ENCODE assay signal across 38 cellular contexts in genomic region chr12:52360106-52360662, GRCh38. TPM values are rescaled to one million over a fixed set of nuclear protein-coding genes. Genes with fewer than 3 reads are reported as not detected.
"Had no signal": no experiment of that assay in that cellular context is flagged by ENCODE, and none has a peak within 500 bp of the region (broad histone marks: within the 10 kb centered on the region; RNA-seq: fewer than 3 reads in every experiment).

No MANE protein-coding gene starts in this region.

- H3K27me3 ChIP-seq: adrenal gland, body of pancreas, breast epithelium had no signal

- H3K27ac Mint-ChIP-seq: activated CD4-positive, alpha-beta T cell treated with anti-CD3 and anti-CD28 coated beads, Interleukin-2, amount 10 ng/mL, durations not matched to agents 24 days and 14 days; activated CD8-positive, alpha-beta T cell treated with anti-CD3 and anti-CD28 coated beads for 36 hours; activated naive CD4-positive, alpha-beta T cell treated with anti-CD3 and anti-CD28 coated beads, Interleukin-2, amount 10 ng/mL, durations not matched to agents 7 days and 5 days; activated naive CD8-positive, alpha-beta T cell treated with anti-CD3 and anti-CD28 coated beads for 36 hours; activated T-cell treated with anti-CD3 and anti-CD28 coated beads, Interleukin-2, amount 50 U/mL, for 24 hours; activated T-helper 2 cell treated with anti-CD3 and anti-CD28 coated beads, Interferon-gamma antibody, Interleukin-2, Interleukin-4, amounts not matched to agents 10 μg/mL and 5 μg/mL and 100 μg/mL, durations not matched to agents 14 hours and 24 hours and 36 hours had no signal

- DNase-seq: activated CD4-positive, alpha-beta T cell treated with anti-CD3 and anti-CD28 coated beads for 1 hour; activated CD4-positive, alpha-beta T cell treated with anti-CD3 and anti-CD28 coated beads, Interleukin-2, amount 10 ng/mL, durations not matched to agents 24 days and 14 days; activated CD4-positive, alpha-beta T cell treated with anti-CD3 and anti-CD28 coated beads, Interleukin-2, amount 50 U/mL, for 4 hours; activated CD4-positive, CD25-positive, alpha-beta regulatory T cell; activated CD8-positive, alpha-beta T cell treated with anti-CD3 and anti-CD28 coated beads for 36 hours; activated naive CD8-positive, alpha-beta T cell treated with anti-CD3 and anti-CD28 coated beads for 36 hours; activated T-cell treated with anti-CD3 and anti-CD28 coated beads, Interleukin-2, amount 50 U/mL, for 24 hours; adrenal gland; caudate nucleus; MM.1S; NCI-H1092; NCI-H1436 treated with DMSO at 0.1 percent for 48 hours; NCI-H1694 treated with DMSO at 0.1 percent for 48 hours; NCI-H2029; NCI-H2107; NCI-H2171; NCI-H510A; NCI-H526; NCI-H748 treated with DMSO at 0.1 percent for 48 hours; NK-92 treated with Interleukin-12 subunit alpha and Interleukin-12 subunit beta, amount 100 ng/mL, for 24 hours; PC-9; SIG-M5; T-cell; T-helper 2 cell; T1000; WERI-Rb-1 had no signal

- H3K36me3 ChIP-seq: adrenal gland, breast epithelium, WERI-Rb-1 had no signal

- H3K9me3 Mint-ChIP-seq: activated CD4-positive, alpha-beta T cell treated with anti-CD3 and anti-CD28 coated beads, Interleukin-2, amount 10 ng/mL, durations not matched to agents 24 days and 14 days; activated CD8-positive, alpha-beta T cell treated with anti-CD3 and anti-CD28 coated beads for 36 hours; activated naive CD4-positive, alpha-beta T cell treated with anti-CD3 and anti-CD28 coated beads, Interleukin-2, amount 10 ng/mL, durations not matched to agents 7 days and 5 days; activated naive CD8-positive, alpha-beta T cell treated with anti-CD3 and anti-CD28 coated beads for 36 hours; activated T-cell treated with anti-CD3 and anti-CD28 coated beads, Interleukin-2, amount 50 U/mL, for 24 hours; activated T-helper 2 cell treated with anti-CD3 and anti-CD28 coated beads, Interferon-gamma antibody, Interleukin-2, Interleukin-4, amounts not matched to agents 10 μg/mL and 5 μg/mL and 100 μg/mL, durations not matched to agents 14 hours and 24 hours and 36 hours; T-cell had no signal

- H3K4me2 ChIP-seq: KMS-11, PC-9 had no signal

- H3K27ac ChIP-seq: adrenal gland, body of pancreas, breast epithelium, KMS-11, PC-9, RWPE1, WERI-Rb-1 had no signal

- H3K4me1 ChIP-seq: adrenal gland, body of pancreas, breast epithelium had no signal

- H3K4me3 Mint-ChIP-seq: activated CD4-positive, alpha-beta T cell treated with anti-CD3 and anti-CD28 coated beads, Interleukin-2, amount 10 ng/mL, durations not matched to agents 24 days and 14 days; activated CD8-positive, alpha-beta T cell treated with anti-CD3 and anti-CD28 coated beads for 36 hours; activated naive CD4-positive, alpha-beta T cell treated with anti-CD3 and anti-CD28 coated beads, Interleukin-2, amount 10 ng/mL, durations not matched to agents 7 days and 5 days; activated naive CD8-positive, alpha-beta T cell treated with anti-CD3 and anti-CD28 coated beads for 36 hours; activated T-cell treated with anti-CD3 and anti-CD28 coated beads, Interleukin-2, amount 50 U/mL, for 24 hours; T-cell had no signal

- H3K36me3 Mint-ChIP-seq: activated naive CD4-positive, alpha-beta T cell treated with anti-CD3 and anti-CD28 coated beads, Interleukin-2, amount 10 ng/mL, durations not matched to agents 7 days and 5 days; activated naive CD8-positive, alpha-beta T cell treated with anti-CD3 and anti-CD28 coated beads for 36 hours; T-cell had no signal

- H3K27me3 Mint-ChIP-seq: activated CD8-positive, alpha-beta T cell treated with anti-CD3 and anti-CD28 coated beads for 36 hours; activated naive CD8-positive, alpha-beta T cell treated with anti-CD3 and anti-CD28 coated beads for 36 hours; activated T-cell treated with anti-CD3 and anti-CD28 coated beads, Interleukin-2, amount 50 U/mL, for 24 hours had no signal

- H3K4me3 ChIP-seq: adrenal gland, body of pancreas, breast epithelium, PC-9 had no signal

- ATAC-seq: activated CD8-positive, alpha-beta T cell treated with anti-CD3 and anti-CD28 coated beads for 36 hours; body of pancreas; Right ventricle myocardium inferior; SK-N-SH treated with all-trans-retinoic acid at 6 μM for 48 hours; T-cell had no signal

- H3K9ac ChIP-seq: KMS-11 had no signal

- H3K9me3 ChIP-seq: adrenal gland, body of pancreas, breast epithelium had no signal

RNA-seq across cellular contexts. Expression of gene KRT85, which starts 7.1 kb away (rescaled TPM):
- total RNA-seq: activated CD4-positive, alpha-beta T cell treated with anti-CD3 and anti-CD28 coated beads, Interleukin-2, amount 10 ng/mL, durations not matched to agents 24 days and 14 days; activated CD8-positive, alpha-beta T cell treated with anti-CD3 and anti-CD28 coated beads for 36 hours; activated naive CD8-positive, alpha-beta T cell treated with anti-CD3 and anti-CD28 coated beads for 36 hours; activated T-helper 2 cell treated with anti-CD3 and anti-CD28 coated beads, Interferon-gamma antibody, Interleukin-2, Interleukin-4, amounts not matched to agents 10 μg/mL and 5 μg/mL and 100 μg/mL, durations not matched to agents 14 hours and 24 hours and 36 hours; adrenal gland; astrocyte; body of pancreas; breast epithelium; LHCN-M2; OCI-LY7; PC-9; Right ventricle myocardium inferior; SK-MEL-5; T-cell had no signal
- polyA plus RNA-seq: adrenal gland had no signal

RNA-seq across cellular contexts. Expression of gene KRT84, which starts 25.3 kb away (rescaled TPM):
- total RNA-seq: activated CD4-positive, alpha-beta T cell treated with anti-CD3 and anti-CD28 coated beads, Interleukin-2, amount 10 ng/mL, durations not matched to agents 24 days and 14 days; activated CD8-positive, alpha-beta T cell treated with anti-CD3 and anti-CD28 coated beads for 36 hours; activated naive CD8-positive, alpha-beta T cell treated with anti-CD3 and anti-CD28 coated beads for 36 hours; activated T-helper 2 cell treated with anti-CD3 and anti-CD28 coated beads, Interferon-gamma antibody, Interleukin-2, Interleukin-4, amounts not matched to agents 10 μg/mL and 5 μg/mL and 100 μg/mL, durations not matched to agents 14 hours and 24 hours and 36 hours; adrenal gland; astrocyte; body of pancreas; breast epithelium; LHCN-M2; OCI-LY7; PC-9; Right ventricle myocardium inferior; SK-MEL-5; T-cell had no signal
- polyA plus RNA-seq: adrenal gland had no signal

RNA-seq across cellular contexts. Expression of gene KRT83, which starts 39.0 kb away (rescaled TPM):
- total RNA-seq: activated CD4-positive, alpha-beta T cell treated with anti-CD3 and anti-CD28 coated beads, Interleukin-2, amount 10 ng/mL, durations not matched to agents 24 days and 14 days; activated CD8-positive, alpha-beta T cell treated with anti-CD3 and anti-CD28 coated beads for 36 hours; activated naive CD8-positive, alpha-beta T cell treated with anti-CD3 and anti-CD28 coated beads for 36 hours; activated T-helper 2 cell treated with anti-CD3 and anti-CD28 coated beads, Interferon-gamma antibody, Interleukin-2, Interleukin-4, amounts not matched to agents 10 μg/mL and 5 μg/mL and 100 μg/mL, durations not matched to agents 14 hours and 24 hours and 36 hours; adrenal gland; astrocyte; body of pancreas; LHCN-M2; OCI-LY7; PC-9; Right ventricle myocardium inferior; SK-MEL-5; T-cell had no signal
- polyA plus RNA-seq: adrenal gland had no signal

RNA-seq across cellular contexts. Expression of gene KRT82, which starts 46.0 kb away (rescaled TPM):
- total RNA-seq: activated CD4-positive, alpha-beta T cell treated with anti-CD3 and anti-CD28 coated beads, Interleukin-2, amount 10 ng/mL, durations not matched to agents 24 days and 14 days; activated CD8-positive, alpha-beta T cell treated with anti-CD3 and anti-CD28 coated beads for 36 hours; activated naive CD8-positive, alpha-beta T cell treated with anti-CD3 and anti-CD28 coated beads for 36 hours; activated T-helper 2 cell treated with anti-CD3 and anti-CD28 coated beads, Interferon-gamma antibody, Interleukin-2, Interleukin-4, amounts not matched to agents 10 μg/mL and 5 μg/mL and 100 μg/mL, durations not matched to agents 14 hours and 24 hours and 36 hours; adrenal gland; astrocyte; body of pancreas; breast epithelium; LHCN-M2; OCI-LY7; PC-9; Right ventricle myocardium inferior; SK-MEL-5; T-cell had no signal
- polyA plus RNA-seq: adrenal gland had no signal
